Comparison of ENCODE assay signal across 13 cellular contexts in the genomic region with DNA sequence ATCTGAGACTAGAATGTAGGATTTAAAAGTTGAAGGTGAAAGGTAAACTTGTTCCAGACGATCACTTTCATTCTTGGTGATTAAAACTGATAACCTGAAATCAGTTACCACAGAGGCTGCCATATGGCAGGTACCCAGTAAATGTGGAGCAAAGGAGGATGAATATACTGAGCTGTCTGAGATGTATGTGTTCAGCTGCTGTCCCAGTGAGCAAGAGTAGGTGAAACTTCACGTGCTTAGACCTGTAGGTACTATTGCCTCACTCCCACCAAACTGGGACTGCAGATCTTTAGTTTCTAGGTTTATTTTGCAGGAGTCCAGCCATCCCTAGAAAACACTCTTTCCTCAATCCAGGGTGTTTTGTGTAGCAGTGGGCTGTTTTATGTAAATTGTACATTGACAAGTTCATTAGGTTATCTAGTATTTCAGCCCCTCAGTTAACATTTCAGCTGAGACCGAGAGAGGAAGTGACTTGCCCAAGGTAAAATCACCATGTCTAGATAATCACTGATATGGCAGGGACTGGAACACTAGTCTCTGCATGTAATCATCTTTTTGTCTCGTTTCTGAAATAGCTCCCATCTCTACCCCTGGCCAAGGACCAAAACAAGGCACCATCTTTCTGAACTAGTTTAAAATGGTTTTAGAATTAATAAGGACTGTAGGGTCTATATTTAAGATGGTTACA.
A peak's percentile ranks its signal among the peaks of the same experiment; 100 is the strongest.
DNase-seq lines count a peak whose midpoint lies in the region; ATAC-seq and TF ChIP-seq lines count a peak whose summit lies in the region.
"Had no signal": no experiment of that assay in that cellular context is flagged by ENCODE, and none has a peak within 500 bp of the region (broad histone marks: within the 10 kb centered on the region; RNA-seq: fewer than 3 reads in every experiment).

No MANE protein-coding gene starts in this region.

- H4K91ac ChIP-seq in mesenchymal stem cell (ENCODE audit: low read length) = no peak overlapping the region

- H3K27me3 ChIP-seq in CD8-positive, alpha-beta T cell (ENCODE audit: insufficient read depth, low read length) = no peaks in the 10 kb centered on the region
- H3K27me3 ChIP-seq in mesenchymal stem cell (ENCODE audit: control insufficient read depth in 1 of 2, insufficient read depth in 1 of 2, low read length in 2 of 2) (no peaks in the 10 kb centered on the region), adrenal gland (no peaks in the 10 kb centered on the region)
- H3K27me3 ChIP-seq: stomach had no signal

- H3K4me3 Mint-ChIP-seq in CD8-positive, alpha-beta T cell = no peak overlapping the region

- peaks cover 25% of the 10 kb centered on the region for H3K36me3 Mint-ChIP-seq in CD8-positive, alpha-beta T cell

- TF ChIP-seq POLR2A in adrenal gland (IDR thresholded peaks at IDR 0.05) = no peak

- no peak overlapping the region for H2BK15ac ChIP-seq in mesenchymal stem cell (ENCODE audit: low read depth, poor library complexity, severe bottlenecking)

- H3K4me2 ChIP-seq in mesenchymal stem cell (ENCODE audit: low read length, poor library complexity, severe bottlenecking) = no peak overlapping the region

- TF ChIP-seq CTCF in CD8-positive, alpha-beta T cell (IDR thresholded peaks at IDR 0.05) = no peak
- TF ChIP-seq CTCF in adrenal gland (IDR thresholded peaks at IDR 0.05) = no peak

- intact Hi-C loops in CD8-positive, alpha-beta T cell (cut with DNase I, micrococcal nuclease) = no loop called here
- intact Hi-C loops in adrenal gland (cut with DNase I) = no loop called here

- no peaks in the 10 kb centered on the region for H3K27me3 Mint-ChIP-seq in CD8-positive, alpha-beta T cell (ENCODE audit: low read depth)

- H2BK12ac ChIP-seq in mesenchymal stem cell (ENCODE audit: low read length in 2 of 2) = no peak overlapping the region

- no peak overlapping the region for H3K27ac ChIP-seq in CD8-positive, alpha-beta T cell (ENCODE audit: low read depth, low read length)
- no peak overlapping the region for H3K27ac ChIP-seq in mesenchymal stem cell (ENCODE audit: low read length, poor library complexity, severe bottlenecking)
- H3K27ac ChIP-seq in adrenal gland = no peak overlapping the region

- no peaks in the 10 kb centered on the region for H3K9me3 Mint-ChIP-seq in CD8-positive, alpha-beta T cell

- H3K36me3 ChIP-seq in CD8-positive, alpha-beta T cell (ENCODE audit: insufficient read depth, low read length) = peaks cover 5% of the 10 kb centered on the region
- peaks cover 16 to 29% of the 10 kb centered on the region in 2 experiments for H3K36me3 ChIP-seq in mesenchymal stem cell (ENCODE audit: control insufficient read depth in 1 of 2, insufficient read depth in 2 of 2, low read depth in 1 of 2, low read length in 2 of 2)
- peaks cover 0 to 21% of the 10 kb centered on the region in 2 donors for H3K36me3 ChIP-seq in adrenal gland (replicated peaks in 1 of 2)

- no peak overlapping the region for H3K18ac ChIP-seq in mesenchymal stem cell (ENCODE audit: low read depth in 1 of 2, low read length in 2 of 2)

- H2BK120ac ChIP-seq in mesenchymal stem cell (ENCODE audit: low read depth, low read length) = no peak overlapping the region

- no peak overlapping the region for H3K14ac ChIP-seq in mesenchymal stem cell (ENCODE audit: low read length in 2 of 2)

- no peak overlapping the region for H2AK5ac ChIP-seq in mesenchymal stem cell (ENCODE audit: low read length, severe bottlenecking)

- no peak overlapping the region for H3K9ac ChIP-seq in mesenchymal stem cell (ENCODE audit: low read length)

- CTCF ChIA-PET in CD8-positive, alpha-beta T cell (lab: Charles Lee) = interaction anchor here (3.4 to 4.5 kb wide), 3 partner anchors 78 to 103 kb away, joined by 13 to 29 read pairs (median 14); a partner anchor contains a TSS

- no peak overlapping the region for H3K4me3 ChIP-seq in CD8-positive, alpha-beta T cell (ENCODE audit: low read depth, low read length)
- H3K4me3 ChIP-seq in mesenchymal stem cell (ENCODE audit: insufficient read depth in 1 of 2, low read depth in 1 of 2, low read length in 2 of 2) = no peak overlapping the region
- H3K4me3 ChIP-seq in adrenal gland = no peak overlapping the region
- H3K4me3 ChIP-seq: stomach had no signal

- WGBS in mesenchymal stem cell = 94% methylated on average over 2 of the region's 4 CpGs
- 50 to 70% (median 56%) methylated on average over 4 of the region's 4 CpGs for WGBS in adrenal gland, 4 donors

- H4K8ac ChIP-seq in mesenchymal stem cell (ENCODE audit: low read length) = no peak overlapping the region

- H2AFZ ChIP-seq in mesenchymal stem cell (ENCODE audit: low read depth, low read length) = no peak overlapping the region

- peaks cover 49% of the 10 kb centered on the region for H3K4me1 Mint-ChIP-seq in CD8-positive, alpha-beta T cell (ENCODE audit: low read depth)

- H3K9me3 ChIP-seq in CD8-positive, alpha-beta T cell (ENCODE audit: low read length) = no peaks in the 10 kb centered on the region
- no peaks in the 10 kb centered on the region for H3K9me3 ChIP-seq in mesenchymal stem cell (ENCODE audit: control insufficient read depth, low read length)
- H3K9me3 ChIP-seq in adrenal gland (replicated peaks in 1 of 3) = no peaks in the 10 kb centered on the region
- H3K9me3 ChIP-seq: stomach had no signal

- H3K4ac ChIP-seq in mesenchymal stem cell (ENCODE audit: low read depth in 1 of 2, low read length in 2 of 2) = no peak overlapping the region

- H3K23ac ChIP-seq in mesenchymal stem cell (ENCODE audit: low read length in 2 of 2) = no peak overlapping the region

- H3K4me1 ChIP-seq in CD8-positive, alpha-beta T cell (ENCODE audit: insufficient read depth, low read length) = no peaks in the 10 kb centered on the region
- peaks cover 2% of the 10 kb centered on the region for H3K4me1 ChIP-seq in mesenchymal stem cell (ENCODE audit: control insufficient read depth, insufficient read depth, low read depth, low read length)
- H3K4me1 ChIP-seq in adrenal gland (replicated peaks in 1 of 2) = peaks cover 11 to 13% of the 10 kb centered on the region in 2 donors

- POLR2A ChIA-PET in CD8-positive, alpha-beta T cell (lab: Charles Lee) = no interaction called here

- no peak for DNase-seq in CD8-positive, alpha-beta T cell
- DNase-seq in NCI-H2171 treated with DMSO at 0.1 percent for 48 hours (lab: John Stamatoyannopoulos, UW) = peak; percentile 82
- peak; percentile 10 for DNase-seq in kidney tubule cell (ENCODE audit: low spot score)
- DNase-seq in COLO668 (lab: John Stamatoyannopoulos, UW; ENCODE audit: unreplicated experiment) = no peak
- no peak for DNase-seq in mesenchymal stem cell
- no peak for DNase-seq in adrenal gland
- DNase-seq: Calu3, H7, MM.1S, stomach had no signal

- peak overlapping the region; percentile 71 for H3K27ac Mint-ChIP-seq in CD8-positive, alpha-beta T cell

- H2BK5ac ChIP-seq in mesenchymal stem cell (ENCODE audit: low read depth, low read length, poor library complexity, severe bottlenecking) = no peak overlapping the region

- H3K79me1 ChIP-seq in mesenchymal stem cell (replicated peaks; ENCODE audit: low read length, poor library complexity, severe bottlenecking) = peaks cover 33% of the 10 kb centered on the region

- ATAC-seq in CD8-positive, alpha-beta T cell = no peak
- ATAC-seq in GM19351 (IDR thresholded peaks at IDR 0.05; ENCODE audit: unreplicated experiment) = peak; percentile 73
- ATAC-seq in HG03354 (IDR thresholded peaks at IDR 0.05; ENCODE audit: poor library complexity, severe bottlenecking, unreplicated experiment) = no peak
- ATAC-seq: SK-N-SH treated with all-trans-retinoic acid at 6 μM for 48 hours had no signal

Comparison
In these comparisons a context has a peak if more than half of its experiments do, and no peak if none do; other contexts are left out.
1. DNase-seq: peak in NCI-H2171 treated with DMSO at 0.1 percent for 48 hours (single experiment) and kidney tubule cell (single experiment); none in CD8-positive, alpha-beta T cell (0 of 7), COLO668 (single experiment), mesenchymal stem cell (single experiment) and adrenal gland (0 of 7).